14 cellular contexts compared by ENCODE assay signal in the genomic region with DNA sequence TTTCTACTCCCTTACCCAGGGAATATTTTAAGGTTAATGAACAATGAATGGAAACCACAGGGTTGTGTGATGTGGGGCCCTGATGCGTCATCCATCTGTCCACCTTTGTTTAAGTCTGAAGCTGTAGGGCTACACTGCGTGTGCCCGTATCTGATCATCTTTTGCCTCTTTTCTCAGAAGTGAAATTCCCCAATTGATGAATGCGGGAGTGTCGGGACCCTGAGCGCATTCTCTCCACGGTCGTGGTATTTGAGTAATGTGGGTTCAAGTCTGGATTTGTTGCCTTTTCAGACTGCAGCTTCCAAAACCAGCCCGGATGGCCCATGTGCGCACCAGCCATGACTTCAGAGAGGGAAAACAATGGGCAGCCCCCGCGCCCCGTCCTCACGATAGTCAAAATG.
DNase-seq lines count a peak whose midpoint lies in the region; ATAC-seq and TF ChIP-seq lines count a peak whose summit lies in the region.
"Had no signal": no experiment of that assay in that cellular context is flagged by ENCODE, and none has a peak within 500 bp of the region (broad histone marks: within the 10 kb centered on the region; RNA-seq: fewer than 3 reads in every experiment).

No MANE protein-coding gene starts in this region.

- no peak overlapping the region for H3K9ac ChIP-seq in parathyroid adenoma

- peak overlapping the region; percentile 92 for H3K27ac Mint-ChIP-seq in Calu3 (ENCODE audit: unreplicated experiment)
- H3K27ac Mint-ChIP-seq in chondrocyte (ENCODE audit: unreplicated experiment) = peak overlapping the region; percentile 60
- no peak overlapping the region for H3K27ac Mint-ChIP-seq in stimulated activated memory B cell treated with anti-CD40 and anti-IgM and Interleukin-4, amounts not matched to agents 10 μg/mL and 1 μg/mL and 100 μg/mL, for 72 hours

- H3K79me2 ChIP-seq in parathyroid adenoma = no peaks in the 10 kb centered on the region

- TF ChIP-seq CTCF in Calu3 (IDR thresholded peaks at IDR 0.05; ENCODE audit: unreplicated experiment) (no peak), chondrocyte (IDR thresholded peaks at IDR 0.05) (no peak), parathyroid adenoma (IDR thresholded peaks at IDR 0.05) (no peak)

- H3K4me3 Mint-ChIP-seq in Calu3 (ENCODE audit: low read depth, unreplicated experiment) (peak overlapping the region; percentile 50), chondrocyte (ENCODE audit: unreplicated experiment) (no peak overlapping the region)
- H3K4me3 Mint-ChIP-seq in stimulated activated memory B cell treated with anti-CD40 and anti-IgM and Interleukin-4, amounts not matched to agents 10 μg/mL and 1 μg/mL and 100 μg/mL, for 72 hours = no peak overlapping the region

- TSS peak; percentile 78 for BruUV-seq in Calu3 (replicated peaks; lab: Mats Ljungman, UMichigan)

- peak; percentile 54 for ATAC-seq in HG02623 (IDR thresholded peaks at IDR 0.05; ENCODE audit: unreplicated experiment)
- ATAC-seq in stimulated activated memory B cell treated with anti-CD40 and anti-IgM and Interleukin-4, amounts not matched to agents 10 μg/mL and 1 μg/mL and 100 μg/mL, for 72 hours = no peak
- ATAC-seq: left colon had no signal

- H3K4me1 Mint-ChIP-seq in Calu3 (ENCODE audit: low read depth, unreplicated experiment) (no peaks in the 10 kb centered on the region), chondrocyte (ENCODE audit: low read depth) (peaks cover 95% of the 10 kb centered on the region)
- H3K4me1 Mint-ChIP-seq in stimulated activated memory B cell treated with anti-CD40 and anti-IgM and Interleukin-4, amounts not matched to agents 10 μg/mL and 1 μg/mL and 100 μg/mL, for 72 hours = no peaks in the 10 kb centered on the region

- no peaks in the 10 kb centered on the region for H3K9me3 ChIP-seq in parathyroid adenoma (ENCODE audit: control insufficient read depth, low read length)
- H3K9me3 ChIP-seq: ovary had no signal

- H3K36me3 ChIP-seq in parathyroid adenoma (ENCODE audit: control insufficient read depth, insufficient read depth, low read length) = no peaks in the 10 kb centered on the region
- H3K36me3 ChIP-seq: ovary had no signal

- H3K4me1 ChIP-seq in parathyroid adenoma = no peaks in the 10 kb centered on the region

- no peak overlapping the region for H3K4me3 ChIP-seq in parathyroid adenoma (ENCODE audit: low read depth, low read length)
- H3K4me3 ChIP-seq: ovary had no signal

- peaks cover 4% of the 10 kb centered on the region for H3K36me3 Mint-ChIP-seq in Calu3 (ENCODE audit: insufficient read depth, unreplicated experiment)
- peaks cover 36% of the 10 kb centered on the region for H3K36me3 Mint-ChIP-seq in chondrocyte (ENCODE audit: low read depth)
- H3K36me3 Mint-ChIP-seq in stimulated activated memory B cell treated with anti-CD40 and anti-IgM and Interleukin-4, amounts not matched to agents 10 μg/mL and 1 μg/mL and 100 μg/mL, for 72 hours = no peaks in the 10 kb centered on the region

- DNase-seq in Calu3 (peak; percentile 25), chondrocyte (ENCODE audit: low spot score) (no peak), amygdala (lab: John Stamatoyannopoulos, UW) (no peak), head of caudate nucleus (no peak), NCI-H1436 treated with DMSO at 0.1 percent for 48 hours (lab: John Stamatoyannopoulos, UW) (no peak)
- DNase-seq: activated T-cell treated with anti-CD3 and anti-CD28 coated beads, Interleukin-2, amount 50 U/mL, for 1 hour; HCEC 1CT; left colon; NCI-H2227 treated with DMSO at 0.1 percent for 48 hours; ovary; SHP77 treated with DMSO at 0.1 percent for 48 hours had no signal

- H3K27me3 ChIP-seq in parathyroid adenoma (ENCODE audit: control insufficient read depth, insufficient read depth, low read length) = no peaks in the 10 kb centered on the region
- H3K27me3 ChIP-seq: ovary had no signal

- CTCF ChIA-PET in Calu3 (lab: Charles Lee) = interaction anchor here (1.2 kb wide), 1 partner anchor 25 kb away, joined by 8 read pairs; no protein-coding TSS in a partner anchor

- H3K9me3 Mint-ChIP-seq in Calu3 (ENCODE audit: low read depth, unreplicated experiment) (no peaks in the 10 kb centered on the region), chondrocyte (ENCODE audit: low read depth) (no peaks in the 10 kb centered on the region)
- H3K9me3 Mint-ChIP-seq in stimulated activated memory B cell treated with anti-CD40 and anti-IgM and Interleukin-4, amounts not matched to agents 10 μg/mL and 1 μg/mL and 100 μg/mL, for 72 hours = no peaks in the 10 kb centered on the region

- no peaks in the 10 kb centered on the region for H3K27me3 Mint-ChIP-seq in Calu3 (ENCODE audit: unreplicated experiment)
- H3K27me3 Mint-ChIP-seq in chondrocyte (ENCODE audit: low read depth) = no peaks in the 10 kb centered on the region
- H3K27me3 Mint-ChIP-seq in stimulated activated memory B cell treated with anti-CD40 and anti-IgM and Interleukin-4, amounts not matched to agents 10 μg/mL and 1 μg/mL and 100 μg/mL, for 72 hours = peaks cover 55% of the 10 kb centered on the region

- H2AFZ ChIP-seq in parathyroid adenoma = no peak overlapping the region

- no peak overlapping the region for H3K4me2 ChIP-seq in parathyroid adenoma (ENCODE audit: low read length)

- H3K27ac ChIP-seq in parathyroid adenoma = peak overlapping the region; percentile 68
- H3K27ac ChIP-seq: ovary had no signal

- intact Hi-C loops in Calu3 (cut with micrococcal nuclease; ENCODE audit: unreplicated experiment) = no loop called here
- intact Hi-C loops in head of caudate nucleus (cut with DNase I) = no loop called here
